Comparison of ENCODE assay signal across 28 cellular contexts in the genomic region with DNA sequence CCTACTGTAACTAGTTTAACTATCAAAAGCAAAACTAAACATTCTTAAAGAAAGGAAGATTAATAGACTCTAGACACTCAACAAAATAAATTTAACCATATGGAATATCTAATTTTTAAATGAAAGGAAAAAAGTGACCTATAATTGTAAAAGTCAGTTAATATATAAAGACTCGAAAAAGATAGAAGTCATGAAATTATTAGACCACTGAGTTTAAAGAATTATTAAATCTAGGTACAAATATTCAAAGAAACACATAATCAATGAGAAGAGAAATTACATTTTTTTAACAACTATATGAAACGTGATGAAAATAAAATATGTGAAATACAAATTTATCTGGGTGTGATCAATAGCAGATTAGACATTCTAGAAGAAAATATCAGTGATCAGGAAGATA.
"Had no signal": no experiment of that assay in that cellular context is flagged by ENCODE, and none has a peak within 500 bp of the region (broad histone marks: within the 10 kb centered on the region; RNA-seq: fewer than 3 reads in every experiment).

No MANE protein-coding gene starts in this region.

- H3K27ac ChIP-seq: brain microvascular endothelial cell, coronary artery, dorsolateral prefrontal cortex, esophagus muscularis mucosa, foreskin keratinocyte, gastroesophageal sphincter, WERI-Rb-1 had no signal

- H3K36me3 ChIP-seq: brain microvascular endothelial cell, esophagus muscularis mucosa, gastroesophageal sphincter, WERI-Rb-1 had no signal

- DNase-seq: activated B cell treated with CpG ODN at 0.5 μM for 24 hours; activated CD4-positive, alpha-beta T cell treated with anti-CD3 and anti-CD28 coated beads for 48 hours; activated CD4-positive, alpha-beta T cell treated with anti-CD3 and anti-CD28 coated beads, Interleukin-2, amount 50 U/mL, for 1 hour; activated CD4-positive, alpha-beta T cell treated with anti-CD3 and anti-CD28 coated beads, Interleukin-2, amount 50 U/mL, for 48 hours; activated CD8-positive, alpha-beta memory T cell treated with anti-CD3 and anti-CD28 coated beads for 24 hours; activated CD8-positive, alpha-beta T cell treated with anti-CD3 and anti-CD28 coated beads for 36 hours; activated effector memory CD4-positive, alpha-beta T cell treated with Interleukin-2 at 50 U/mL for 16 hours; activated gamma-delta T cell treated with Interleukin-2 at 50 U/mL for 16 hours; activated naive CD4-positive, alpha-beta T cell treated with anti-CD3 and anti-CD28 coated beads, Interleukin-2, amount 50 U/mL, for 16 hours; activated naive CD4-positive, alpha-beta T cell treated with Interleukin-2 at 50 U/mL for 16 hours; activated T-cell treated with anti-CD3 and anti-CD28 coated beads, Interleukin-2, amount 50 U/mL, for 4 hours; amniotic stem cell; anterior cingulate cortex; brain microvascular endothelial cell; dorsolateral prefrontal cortex; effector memory CD8-positive, alpha-beta T cell; erythroblast; foreskin keratinocyte; head of caudate nucleus; T-helper 1 cell; T-helper 17 cell; T1000; WERI-Rb-1 had no signal

- H3K27me3 ChIP-seq: brain microvascular endothelial cell, esophagus muscularis mucosa, foreskin keratinocyte, gastroesophageal sphincter had no signal

- H3K9me3 ChIP-seq: esophagus muscularis mucosa, gastroesophageal sphincter had no signal

- FAIRE-seq: astrocyte, bronchial epithelial cell had no signal

- H3K4me3 ChIP-seq: coronary artery, dorsolateral prefrontal cortex, esophagus muscularis mucosa, gastroesophageal sphincter had no signal

- H3K4me1 ChIP-seq: esophagus muscularis mucosa, foreskin keratinocyte, gastroesophageal sphincter had no signal
